Comparison of ENCODE assay signal across 8 cellular contexts in genomic region chrX:65667503-65668355, GRCh38. TPM values are rescaled to one million over a fixed set of nuclear protein-coding genes. Genes with fewer than 3 reads are reported as not detected.
DNase-seq lines count a peak whose midpoint lies in the region; ATAC-seq and TF ChIP-seq lines count a peak whose summit lies in the region.

Gene MSN, plus strand, starts transcription at chrX:65667654. Its CDS starts 188 bp downstream, at chrX:65667842.

- H3K27me3 ChIP-seq in parathyroid adenoma (ENCODE audit: control insufficient read depth, insufficient read depth, low read length) (no peaks in the 10 kb centered on the region), transverse colon (no peaks in the 10 kb centered on the region)

- POLR2A ChIA-PET in AG04449 (lab: Yijun Ruan, JAX), result interaction anchor here (0.7 to 1.7 kb wide), 8 partner anchors 9 to 66 kb away, joined by 3 to 6 read pairs (median 4); no protein-coding TSS in a partner anchor

- TF ChIP-seq CTCF in AG04449 (IDR thresholded peaks at IDR 0.05; ENCODE audit: insufficient read depth, low read length, missing control alignments), result peak; percentile 25
- TF ChIP-seq CTCF in parathyroid adenoma (IDR thresholded peaks at IDR 0.05), result no peak
- no peak for TF ChIP-seq CTCF in transverse colon (IDR thresholded peaks at IDR 0.05)

- TF ChIP-seq POLR2A in Raji (IDR thresholded peaks at IDR 0.05; ENCODE audit: insufficient read depth, low read depth, low read length) (peak; percentile 72), transverse colon (IDR thresholded peaks at IDR 0.05) (peak; percentile 57)

- peaks cover 7% of the 10 kb centered on the region for H3K79me2 ChIP-seq in parathyroid adenoma

- H3K4me1 ChIP-seq in parathyroid adenoma, result no peaks in the 10 kb centered on the region
- H3K4me1 ChIP-seq in transverse colon, result peaks cover 0 to 13% (median 5%) of the 10 kb centered on the region in 4 donors

- H3K27ac ChIP-seq in parathyroid adenoma (peak within 1 kb of the TSS; percentile 67), transverse colon (peak within 1 kb of the TSS; percentile 89 to 96 (median 91))

- peak within 1 kb of the TSS; percentile 69 for H3K4me2 ChIP-seq in parathyroid adenoma (ENCODE audit: low read length)

- peak within 1 kb of the TSS; percentile 46 for H3K9ac ChIP-seq in parathyroid adenoma

- ATAC-seq in GM19023 (IDR thresholded peaks at IDR 0.05; ENCODE audit: unreplicated experiment), result peak; percentile 81
- ATAC-seq in HG03196 (IDR thresholded peaks at IDR 0.05; ENCODE audit: unreplicated experiment), result peak; percentile 74

- H3K4me3 ChIP-seq in AG04449 (ENCODE audit: low read depth, low read length) (peak within 1 kb of the TSS; percentile 72), parathyroid adenoma (ENCODE audit: low read depth, low read length) (peak within 1 kb of the TSS; percentile 65), transverse colon (peak within 1 kb of the TSS; percentile 44 to 59 (median 50))

- DNase-seq in AG04449 (ENCODE audit: low read depth, low spot score) (no peak), glomerular endothelial cell (ENCODE audit: extremely low read depth, low read depth, low spot score) (no peak), transverse colon (peak; percentile 76)
- peak; percentile 12 to 59 (median 32) for DNase-seq in activated naive CD4-positive, alpha-beta T cell (lab: John Stamatoyannopoulos, UW)

- H2AFZ ChIP-seq in parathyroid adenoma, result peak within 1 kb of the TSS; percentile 82

- CTCF ChIA-PET in AG04449 (lab: Yijun Ruan, JAX), result interaction anchor here (1.1 to 2.3 kb wide), 4 partner anchors 23 to 72 kb away, joined by 3 to 6 read pairs (median 4); no protein-coding TSS in a partner anchor

- 52% methylated on average over 56 of the region's 56 CpGs; no CpG with 5 or more reads in 1 of the 2 donors for WGBS in transverse colon (ENCODE audit: low coverage in 1 of 2), 2 donors

- no peak for TF ChIP-seq EP300 in transverse colon (IDR thresholded peaks at IDR 0.05; ENCODE audit: low read depth)

- intact Hi-C loops in transverse colon (cut with DNase I; ENCODE audit: low total_unique reads), result no loop called here

- H3K9me3 ChIP-seq in parathyroid adenoma (ENCODE audit: control insufficient read depth, low read length), result no peaks in the 10 kb centered on the region
- no peaks in the 10 kb centered on the region for H3K9me3 ChIP-seq in transverse colon

- in situ Hi-C loops in transverse colon (cut with MboI; ENCODE audit: low pct_ligation_motif_present in 1 of 4, low pct_unique_long_range_greater_than_20kb in 1 of 4, low sequenced_read_pairs in 3 of 4), result no loop called here

- no peaks in the 10 kb centered on the region for H3K36me3 ChIP-seq in parathyroid adenoma (ENCODE audit: control insufficient read depth, insufficient read depth, low read length)
- no peaks in the 10 kb centered on the region for H3K36me3 ChIP-seq in transverse colon

RNA-seq across cellular contexts. Expression of gene MSN, which starts in this region (rescaled TPM):
- total RNA-seq in glomerular endothelial cell (802 and 816 TPM in 2 replicates), transverse colon (10 to 100 TPM; 40.0 to 73.8 (median 60.4) TPM)

Comparison
In these comparisons a context has a peak if more than half of its experiments do, and no peak if none do; other contexts are left out.
1. RNA of gene MSN (total RNA-seq): 802 to 816 TPM in glomerular endothelial cell; 40.0 to 73.8 TPM in transverse colon; every median in the first group is over 10 times any median in the second.
2. DNase-seq: peak in activated naive CD4-positive, alpha-beta T cell (4 of 4) and transverse colon (single experiment); none in AG04449 (single experiment) and glomerular endothelial cell (single experiment).
3. Peak in every context shown above with its lines, with median percentiles within 50 percentile points of each other: H3K4me3 ChIP-seq.